In genomic region chr6:29723666-29724588, GRCh38 we compare ENCODE assay signal across 7 cellular contexts. TPM values are rescaled to one million over a fixed set of nuclear protein-coding genes. Genes with fewer than 3 reads are reported as not detected.
A peak's percentile ranks its signal among the peaks of the same experiment; 100 is the strongest.
DNase-seq lines count a peak whose midpoint lies in the region; ATAC-seq, FAIRE-seq and TF ChIP-seq lines count a peak whose summit lies in the region.

No MANE protein-coding gene starts in this region.

- no peaks in the 10 kb centered on the region for H3K9me3 ChIP-seq in Karpas-422 (ENCODE audit: low read length)
- H3K9me3 ChIP-seq in prostate gland: no peaks in the 10 kb centered on the region

- peak overlapping the region; percentile 89 for H3K4me3 Mint-ChIP-seq in activated T-helper 2 cell treated with anti-CD3 and anti-CD28 coated beads, Interferon-gamma antibody, Interleukin-2, Interleukin-4, amounts not matched to agents 10 μg/mL and 5 μg/mL and 100 μg/mL, durations not matched to agents 14 hours and 24 hours and 36 hours (ENCODE audit: low read depth)

- intact Hi-C loops in activated T-helper 2 cell treated with anti-CD3 and anti-CD28 coated beads, Interferon-gamma antibody, Interleukin-2, Interleukin-4, amounts not matched to agents 10 μg/mL and 5 μg/mL and 100 μg/mL, durations not matched to agents 14 hours and 24 hours and 36 hours (cut with micrococcal nuclease): loop anchor here (10.0 kb wide), 2 partner anchors 69 to 241 kb away; partner anchors contain the start of gene MOG
- intact Hi-C loops in prostate gland (cut with DNase I): no loop called here

- H3K27me3 Mint-ChIP-seq in activated T-helper 2 cell treated with anti-CD3 and anti-CD28 coated beads, Interferon-gamma antibody, Interleukin-2, Interleukin-4, amounts not matched to agents 10 μg/mL and 5 μg/mL and 100 μg/mL, durations not matched to agents 14 hours and 24 hours and 36 hours (ENCODE audit: low read depth): no peaks in the 10 kb centered on the region

- no peak overlapping the region for H3K9ac ChIP-seq in Karpas-422 (ENCODE audit: low read length)

- no peak overlapping the region for H3K27ac ChIP-seq in Karpas-422 (ENCODE audit: low read length)
- peak overlapping the region; percentile 86 to 88 for H3K27ac ChIP-seq in prostate gland

- H3K4me3 ChIP-seq in Karpas-422 (ENCODE audit: low read length) (0 out of 2 replicates have a peak overlapping the region, but pooled peaks have one; percentile 30), prostate gland (peak overlapping the region; percentile 76 to 79)

- H3K79me2 ChIP-seq in Karpas-422 (ENCODE audit: low read length): no peaks in the 10 kb centered on the region

- TF ChIP-seq POLR2A in prostate gland (IDR thresholded peaks at IDR 0.05): peak; percentile 35

- no peaks in the 10 kb centered on the region for H3K4me1 ChIP-seq in Karpas-422 (ENCODE audit: low read length)
- H3K4me1 ChIP-seq in prostate gland (replicated peaks): no peaks in the 10 kb centered on the region

- no peaks in the 10 kb centered on the region for H3K9me2 ChIP-seq in Karpas-422 (replicated peaks; ENCODE audit: insufficient read depth, low read length)

- H3K36me3 ChIP-seq in Karpas-422 (ENCODE audit: insufficient read depth, low read length) (no peaks in the 10 kb centered on the region), prostate gland (no peaks in the 10 kb centered on the region)

- 9% methylated on average over 62 of the region's 76 CpGs for WGBS in prostate gland

- DNase-seq in Karpas-422 (no peak), germinal center (ENCODE audit: low spot score) (peak; percentile 80), prostate gland (ENCODE audit: low spot score) (peak; percentile 32), urothelium cell line (ENCODE audit: low spot score) (peak; percentile 48)
- peak; percentile 60 for DNase-seq in activated T-helper 2 cell treated with anti-CD3 and anti-CD28 coated beads, Interferon-gamma antibody, Interleukin-2, Interleukin-4, amounts not matched to agents 10 μg/mL and 5 μg/mL and 100 μg/mL, durations not matched to agents 14 hours and 24 hours and 36 hours (ENCODE audit: low spot score)

- no peaks in the 10 kb centered on the region for H4K20me1 ChIP-seq in Karpas-422 (ENCODE audit: insufficient read depth, low read depth, low read length)

- FAIRE-seq in urothelium cell line (lab: Jason Lieb, UNC): no peak

- ATAC-seq in GM19372 (IDR thresholded peaks at IDR 0.05; ENCODE audit: low read depth, unreplicated experiment): peak; percentile 37
- ATAC-seq in GM18870 (IDR thresholded peaks at IDR 0.05; ENCODE audit: unreplicated experiment): no peak

- H3K36me3 Mint-ChIP-seq in activated T-helper 2 cell treated with anti-CD3 and anti-CD28 coated beads, Interferon-gamma antibody, Interleukin-2, Interleukin-4, amounts not matched to agents 10 μg/mL and 5 μg/mL and 100 μg/mL, durations not matched to agents 14 hours and 24 hours and 36 hours (ENCODE audit: low read depth): peaks cover 54% of the 10 kb centered on the region

- H3K27me3 ChIP-seq in Karpas-422 (ENCODE audit: low read length) (no peaks in the 10 kb centered on the region), prostate gland (replicated peaks; ENCODE audit: insufficient read depth) (no peaks in the 10 kb centered on the region)

- H3K27ac Mint-ChIP-seq in activated T-helper 2 cell treated with anti-CD3 and anti-CD28 coated beads, Interferon-gamma antibody, Interleukin-2, Interleukin-4, amounts not matched to agents 10 μg/mL and 5 μg/mL and 100 μg/mL, durations not matched to agents 14 hours and 24 hours and 36 hours: peak overlapping the region; percentile 80

- H2AFZ ChIP-seq in Karpas-422 (ENCODE audit: low read length): no peak overlapping the region

- no peaks in the 10 kb centered on the region for H3K9me3 Mint-ChIP-seq in activated T-helper 2 cell treated with anti-CD3 and anti-CD28 coated beads, Interferon-gamma antibody, Interleukin-2, Interleukin-4, amounts not matched to agents 10 μg/mL and 5 μg/mL and 100 μg/mL, durations not matched to agents 14 hours and 24 hours and 36 hours

- no peak for TF ChIP-seq CTCF in prostate gland (IDR thresholded peaks at IDR 0.05)

- peak overlapping the region; percentile 29 for H3K4me2 ChIP-seq in Karpas-422 (ENCODE audit: low read depth, low read length, poor library complexity, severe bottlenecking)

- H3K4me1 Mint-ChIP-seq in activated T-helper 2 cell treated with anti-CD3 and anti-CD28 coated beads, Interferon-gamma antibody, Interleukin-2, Interleukin-4, amounts not matched to agents 10 μg/mL and 5 μg/mL and 100 μg/mL, durations not matched to agents 14 hours and 24 hours and 36 hours (ENCODE audit: low read depth): peaks cover 49% of the 10 kb centered on the region

RNA-seq across cellular contexts. Expression of gene HLA-F, which starts 0.7 kb away (rescaled TPM):
- total RNA-seq in Karpas-422 (2014; rRNA removed; shearing (Covaris generic); ENCODE audit: low replicate concordance): 8.5 and 17.2 TPM in 2 replicates
- 266 and 278 TPM in 2 replicates for total RNA-seq in activated T-helper 2 cell treated with anti-CD3 and anti-CD28 coated beads, Interferon-gamma antibody, Interleukin-2, Interleukin-4, amounts not matched to agents 10 μg/mL and 5 μg/mL and 100 μg/mL, durations not matched to agents 14 hours and 24 hours and 36 hours
- 10 to 100 TPM; 34.0 to 62.1 TPM for total RNA-seq in prostate gland

RNA-seq across cellular contexts. Expression of gene ZFP57, which starts 43.0 kb away (rescaled TPM):
- total RNA-seq in Karpas-422 (2014; rRNA removed; shearing (Covaris generic); ENCODE audit: low replicate concordance): not detected in 2 replicates
- total RNA-seq in activated T-helper 2 cell treated with anti-CD3 and anti-CD28 coated beads, Interferon-gamma antibody, Interleukin-2, Interleukin-4, amounts not matched to agents 10 μg/mL and 5 μg/mL and 100 μg/mL, durations not matched to agents 14 hours and 24 hours and 36 hours: 2.6 and 3.0 TPM in 2 replicates
- total RNA-seq in prostate gland: 1 to 10 TPM in 1 of 2 donors, under 1 TPM in 1; 0.57 to 1.7 TPM
